In the genomic region with DNA sequence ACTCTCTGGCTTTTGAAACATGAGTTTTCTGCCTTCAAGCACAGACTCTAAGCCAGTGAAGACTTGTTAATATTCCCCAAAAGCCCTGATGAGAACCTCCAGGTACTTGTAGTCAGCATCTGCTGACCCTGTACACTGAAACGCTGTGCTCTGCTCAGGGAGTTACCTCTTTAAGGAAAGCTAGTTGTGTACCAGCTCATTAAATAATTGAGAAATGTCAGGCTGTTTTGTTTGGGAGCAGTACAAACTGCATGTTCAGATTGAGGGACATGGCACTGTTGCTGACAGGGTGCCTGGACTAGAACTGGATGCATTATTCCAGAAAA, we compare ENCODE assay signal across 29 cellular contexts. TPM values are rescaled to one million over a fixed set of nuclear protein-coding genes. Genes with fewer than 3 reads are reported as not detected.
"Had no signal": no experiment of that assay in that cellular context is flagged by ENCODE, and none has a peak within 500 bp of the region (broad histone marks: within the 10 kb centered on the region; RNA-seq: fewer than 3 reads in every experiment).

No MANE protein-coding gene starts in this region.

- H3K9ac ChIP-seq: KMS-11, SK-N-SH had no signal

- H3K4me3 Mint-ChIP-seq: activated CD4-positive, alpha-beta memory T cell treated with anti-CD3 and anti-CD28 coated beads for 36 hours; activated CD4-positive, alpha-beta T cell treated with anti-CD3 and anti-CD28 coated beads, Interleukin-2, amount 10 ng/mL, durations not matched to agents 7 days and 5 days; activated naive CD4-positive, alpha-beta T cell treated with anti-CD3 and anti-CD28 coated beads for 36 hours; activated naive CD8-positive, alpha-beta T cell; activated T-cell treated with anti-CD3 and anti-CD28 coated beads, Interleukin-2, amount 50 U/mL, for 4 hours had no signal

- H3K4me2 ChIP-seq: KMS-11, SK-N-SH had no signal

- DNase-seq: activated CD4-positive, alpha-beta memory T cell treated with anti-CD3 and anti-CD28 coated beads for 36 hours; activated CD4-positive, alpha-beta T cell treated with anti-CD3 and anti-CD28 coated beads, Interleukin-2, amount 10 ng/mL, durations not matched to agents 7 days and 5 days; activated CD4-positive, CD25-positive, alpha-beta regulatory T cell; activated CD8-positive, alpha-beta memory T cell treated with anti-CD3 and anti-CD28 coated beads for 24 hours; activated gamma-delta T cell; activated naive CD4-positive, alpha-beta T cell treated with anti-CD3 and anti-CD28 coated beads for 36 hours; activated T-cell treated with anti-CD3 and anti-CD28 coated beads, Interleukin-2, amount 50 U/mL, for 4 hours; MV-4-11; NCI-H1092 treated with DMSO at 0.1 percent for 48 hours; NCI-H1417 treated with DMSO at 0.1 percent for 48 hours; NCI-H1694; NCI-H2029; NCI-H2107; NCI-H2171 treated with DMSO at 0.1 percent for 48 hours; NCI-H226; NCI-H526 treated with DMSO at 0.1 percent for 48 hours; NCI-H82; RPMI8226; SK-N-SH; T-helper 1 cell had no signal

- H3K27ac Mint-ChIP-seq: activated CD4-positive, alpha-beta memory T cell treated with anti-CD3 and anti-CD28 coated beads for 36 hours; activated CD4-positive, alpha-beta T cell treated with anti-CD3 and anti-CD28 coated beads, Interleukin-2, amount 10 ng/mL, durations not matched to agents 7 days and 5 days; activated naive CD4-positive, alpha-beta T cell treated with anti-CD3 and anti-CD28 coated beads for 36 hours; activated naive CD8-positive, alpha-beta T cell had no signal

- H3K36me3 Mint-ChIP-seq: activated CD4-positive, alpha-beta memory T cell treated with anti-CD3 and anti-CD28 coated beads for 36 hours had no signal

- H3K9me3 Mint-ChIP-seq: activated CD4-positive, alpha-beta memory T cell treated with anti-CD3 and anti-CD28 coated beads for 36 hours; activated CD4-positive, alpha-beta T cell treated with anti-CD3 and anti-CD28 coated beads, Interleukin-2, amount 10 ng/mL, durations not matched to agents 7 days and 5 days; activated naive CD4-positive, alpha-beta T cell treated with anti-CD3 and anti-CD28 coated beads for 36 hours; activated T-cell treated with anti-CD3 and anti-CD28 coated beads, Interleukin-2, amount 50 U/mL, for 4 hours had no signal

- H3K27ac ChIP-seq: KMS-11, VCaP had no signal

- ATAC-seq: activated T-cell treated with anti-CD3 and anti-CD28 coated beads, Interleukin-2, amount 50 U/mL, for 4 hours; Right ventricle myocardium inferior had no signal

- H3K4me1 Mint-ChIP-seq: activated CD4-positive, alpha-beta T cell treated with anti-CD3 and anti-CD28 coated beads, Interleukin-2, amount 10 ng/mL, durations not matched to agents 7 days and 5 days had no signal

- H3K9me3 ChIP-seq: SK-N-SH had no signal

RNA-seq across cellular contexts. Expression of a gene that starts 21.7 kb away (rescaled TPM):
- total RNA-seq: activated CD4-positive, alpha-beta memory T cell treated with anti-CD3 and anti-CD28 coated beads for 36 hours; activated CD4-positive, alpha-beta T cell treated with anti-CD3 and anti-CD28 coated beads, Interleukin-2, amount 10 ng/mL, durations not matched to agents 7 days and 5 days; activated T-cell treated with anti-CD3 and anti-CD28 coated beads, Interleukin-2, amount 50 U/mL, for 4 hours; cerebellum; MCF 10A; NCI-H460; T-helper 2 cell treated with Interferon-gamma antibody and Interleukin-4, amounts not matched to agents 100 ng/mL and 5 ng/mL, for 36 hours had no signal
- polyA plus RNA-seq: SK-N-SH had no signal

RNA-seq across cellular contexts. Expression of a gene that starts 49.1 kb away (rescaled TPM):
- total RNA-seq: activated CD4-positive, alpha-beta memory T cell treated with anti-CD3 and anti-CD28 coated beads for 36 hours; activated CD4-positive, alpha-beta T cell treated with anti-CD3 and anti-CD28 coated beads, Interleukin-2, amount 10 ng/mL, durations not matched to agents 7 days and 5 days; activated naive CD4-positive, alpha-beta T cell treated with anti-CD3 and anti-CD28 coated beads for 36 hours; activated T-cell treated with anti-CD3 and anti-CD28 coated beads, Interleukin-2, amount 50 U/mL, for 4 hours; cerebellum; MCF 10A; NCI-H460; Right ventricle myocardium inferior; T-helper 2 cell treated with Interferon-gamma antibody and Interleukin-4, amounts not matched to agents 100 ng/mL and 5 ng/mL, for 36 hours had no signal
- polyA plus RNA-seq: adipose tissue, SK-N-SH had no signal
